Comparison of ENCODE assay signal across 18 cellular contexts in genomic region chr13:110816500-110816899, GRCh38.
A peak's percentile ranks its signal among the peaks of the same experiment; 100 is the strongest.
DNase-seq lines count a peak whose midpoint lies in the region; ATAC-seq and TF ChIP-seq lines count a peak whose summit lies in the region.
"Had no signal": no experiment of that assay in that cellular context is flagged by ENCODE, and none has a peak within 500 bp of the region (broad histone marks: within the 10 kb centered on the region; RNA-seq: fewer than 3 reads in every experiment).

No MANE protein-coding gene starts in this region.

- CTCF ChIA-PET in CD8-positive, alpha-beta T cell (lab: Charles Lee) = interaction anchor here (0.8 to 1.7 kb wide), 3 partner anchors 136 to 227 kb away, joined by 3 to 6 read pairs (median 4); no protein-coding TSS in a partner anchor

- no peak for TF ChIP-seq CTCF in VCaP (conservative IDR thresholded peaks at IDR 0.05)
- no peak for TF ChIP-seq CTCF in osteocyte (IDR thresholded peaks at IDR 0.05)
- no peak for TF ChIP-seq CTCF in CD8-positive, alpha-beta T cell (IDR thresholded peaks at IDR 0.05)

- intact Hi-C loops in CD8-positive, alpha-beta T cell (cut with DNase I, micrococcal nuclease) = loop anchor here (5.0 kb wide), 2 partner anchors 96 to 1854 kb away; no protein-coding TSS in a partner anchor

- no peaks in the 10 kb centered on the region for H3K9me3 ChIP-seq in CD8-positive, alpha-beta T cell (ENCODE audit: low read length)
- H3K9me3 ChIP-seq: SK-N-SH had no signal

- peaks cover 2% of the 10 kb centered on the region for H3K4me1 ChIP-seq in CD8-positive, alpha-beta T cell (ENCODE audit: insufficient read depth, low read length)

- H3K36me3 Mint-ChIP-seq in osteocyte (ENCODE audit: unreplicated experiment) = no peaks in the 10 kb centered on the region
- no peaks in the 10 kb centered on the region for H3K36me3 Mint-ChIP-seq in CD8-positive, alpha-beta T cell
- H3K36me3 Mint-ChIP-seq: CD8-positive, alpha-beta memory T cell had no signal

- DNase-seq in Ammon's horn (ENCODE audit: low spot score) (peak; percentile 46), COLO668 (lab: John Stamatoyannopoulos, UW; ENCODE audit: unreplicated experiment) (peak; percentile 45), osteocyte (ENCODE audit: extremely low spot score, unreplicated experiment) (peak; percentile 59)
- DNase-seq in stimulated activated naive CD4-positive, alpha-beta T cell (lab: John Stamatoyannopoulos, UW) = no peak
- no peak for DNase-seq in CD8-positive, alpha-beta T cell
- DNase-seq: ACHN; CD8-positive, alpha-beta memory T cell; EL; GF-D8; Kasumi-1; NCI-H1694; NCI-H2227 treated with DMSO at 0.1 percent for 48 hours; NCI-H510A; SIG-M5; SK-N-SH had no signal

- POLR2A ChIA-PET in CD8-positive, alpha-beta T cell (lab: Charles Lee) = no interaction called here

- H3K27me3 ChIP-seq in CD8-positive, alpha-beta T cell (ENCODE audit: insufficient read depth, low read length) = no peaks in the 10 kb centered on the region

- H3K9me3 Mint-ChIP-seq in osteocyte (ENCODE audit: unreplicated experiment) = no peaks in the 10 kb centered on the region
- H3K9me3 Mint-ChIP-seq in CD8-positive, alpha-beta T cell = no peaks in the 10 kb centered on the region
- H3K9me3 Mint-ChIP-seq: CD8-positive, alpha-beta memory T cell had no signal

- no peak for ATAC-seq in GM19035 (IDR thresholded peaks at IDR 0.05; ENCODE audit: unreplicated experiment)
- ATAC-seq in CD8-positive, alpha-beta T cell = no peak
- ATAC-seq: Panc1 had no signal

- H3K36me3 ChIP-seq in CD8-positive, alpha-beta T cell (ENCODE audit: insufficient read depth, low read length) = no peaks in the 10 kb centered on the region

- peak overlapping the region; percentile 67 for H3K27ac ChIP-seq in VCaP
- no peak overlapping the region for H3K27ac ChIP-seq in CD8-positive, alpha-beta T cell (ENCODE audit: low read depth, low read length)

- H3K4me3 ChIP-seq in CD8-positive, alpha-beta T cell (ENCODE audit: low read depth, low read length) = no peak overlapping the region

- H3K4me3 Mint-ChIP-seq in osteocyte (ENCODE audit: unreplicated experiment) = no peak overlapping the region
- no peak overlapping the region for H3K4me3 Mint-ChIP-seq in CD8-positive, alpha-beta T cell

- no peak overlapping the region for H3K27ac Mint-ChIP-seq in osteocyte (ENCODE audit: unreplicated experiment)
- no peak overlapping the region for H3K27ac Mint-ChIP-seq in CD8-positive, alpha-beta T cell

- H3K4me1 Mint-ChIP-seq in osteocyte (ENCODE audit: unreplicated experiment) = peaks cover 11% of the 10 kb centered on the region
- H3K4me1 Mint-ChIP-seq in CD8-positive, alpha-beta T cell (ENCODE audit: low read depth) = peaks cover 9% of the 10 kb centered on the region

- peaks cover 4% of the 10 kb centered on the region for H3K27me3 Mint-ChIP-seq in osteocyte (ENCODE audit: unreplicated experiment)
- peaks cover 16% of the 10 kb centered on the region for H3K27me3 Mint-ChIP-seq in CD8-positive, alpha-beta T cell (ENCODE audit: low read depth)

Comparison
In these comparisons a context has a peak if more than half of its experiments do, and no peak if none do; other contexts are left out.
1. DNase-seq: peak in Ammon's horn (single experiment), COLO668 (single experiment) and osteocyte (single experiment); none in stimulated activated naive CD4-positive, alpha-beta T cell (0 of 6) and CD8-positive, alpha-beta T cell (0 of 7).